ENCODE assay signal across 11 cellular contexts in genomic region chr2:168245074-168245825, GRCh38. TPM values are rescaled to one million over a fixed set of nuclear protein-coding genes. Genes with fewer than 3 reads are reported as not detected.
DNase-seq lines count a peak whose midpoint lies in the region; ATAC-seq, FAIRE-seq and TF ChIP-seq lines count a peak whose summit lies in the region.
"Had no signal": no experiment of that assay in that cellular context is flagged by ENCODE, and none has a peak within 500 bp of the region (broad histone marks: within the 10 kb centered on the region; RNA-seq: fewer than 3 reads in every experiment).

No MANE protein-coding gene starts in this region.

- no peak for DNase-seq in Calu3
- no peak for DNase-seq in activated naive CD8-positive, alpha-beta T cell treated with anti-CD3 and anti-CD28 coated beads, Interleukin-2, amount 50 U/mL, for 24 hours
- no peak for DNase-seq in naive thymus-derived CD4-positive, alpha-beta T cell
- no peak for DNase-seq in stimulated activated CD4-positive, alpha-beta T cell treated with anti-CD3 and anti-CD28 coated beads, Interleukin-15, amount 100 ng/mL, for 24 hours
- DNase-seq in D721Med (ENCODE audit: insufficient read length, low spot score): no peak
- no peak for DNase-seq in HPDE6-E6E7 (ENCODE audit: extremely low spot score)
- DNase-seq in T-helper 9 cell: no peak
- DNase-seq: NCI-H1048 had no signal

- no peaks in the 10 kb centered on the region for H3K27me3 ChIP-seq in naive thymus-derived CD4-positive, alpha-beta T cell (ENCODE audit: control insufficient read depth in 2 of 2, insufficient read depth in 2 of 2, low read length in 2 of 2)
- H3K27me3 ChIP-seq: vagina had no signal

- H3K4me1 Mint-ChIP-seq in Calu3 (ENCODE audit: low read depth, unreplicated experiment) (peaks cover 24% of the 10 kb centered on the region), IgD-negative memory B cell (peaks cover 25 to 35% (median 31%) of the 10 kb centered on the region in 3 donors)
- peaks cover 41% of the 10 kb centered on the region for H3K4me1 Mint-ChIP-seq in activated naive CD8-positive, alpha-beta T cell treated with anti-CD3 and anti-CD28 coated beads, Interleukin-2, amount 50 U/mL, for 24 hours
- H3K4me1 Mint-ChIP-seq in naive thymus-derived CD4-positive, alpha-beta T cell: peaks cover 16 to 49% (median 42%) of the 10 kb centered on the region in 7 donors

- peak overlapping the region; percentile 88 for H3K27ac Mint-ChIP-seq in Calu3 (ENCODE audit: unreplicated experiment)
- peak overlapping the region; percentile 76 to 85 (median 84) for H3K27ac Mint-ChIP-seq in IgD-negative memory B cell
- H3K27ac Mint-ChIP-seq in activated naive CD8-positive, alpha-beta T cell treated with anti-CD3 and anti-CD28 coated beads, Interleukin-2, amount 50 U/mL, for 24 hours: peak overlapping the region; percentile 67
- H3K27ac Mint-ChIP-seq in naive thymus-derived CD4-positive, alpha-beta T cell: peak overlapping the region; percentile 25 to 94 (median 81)

- BruUV-seq in Calu3 (replicated peaks; lab: Mats Ljungman, UMichigan): TSS peak; percentile 9

- H3K4me3 ChIP-seq in naive thymus-derived CD4-positive, alpha-beta T cell (ENCODE audit: low read length): peak overlapping the region; percentile 5

- no peaks in the 10 kb centered on the region for H3K9me3 Mint-ChIP-seq in Calu3 (ENCODE audit: low read depth, unreplicated experiment)
- H3K9me3 Mint-ChIP-seq in IgD-negative memory B cell: no peaks in the 10 kb centered on the region
- no peaks in the 10 kb centered on the region for H3K9me3 Mint-ChIP-seq in activated naive CD8-positive, alpha-beta T cell treated with anti-CD3 and anti-CD28 coated beads, Interleukin-2, amount 50 U/mL, for 24 hours
- H3K9me3 Mint-ChIP-seq in naive thymus-derived CD4-positive, alpha-beta T cell: no peaks in the 10 kb centered on the region

- FAIRE-seq in D721Med (lab: Jason Lieb, UNC): no peak

- no peaks in the 10 kb centered on the region for H3K27me3 Mint-ChIP-seq in Calu3 (ENCODE audit: unreplicated experiment)
- no peaks in the 10 kb centered on the region for H3K27me3 Mint-ChIP-seq in IgD-negative memory B cell
- H3K27me3 Mint-ChIP-seq in activated naive CD8-positive, alpha-beta T cell treated with anti-CD3 and anti-CD28 coated beads, Interleukin-2, amount 50 U/mL, for 24 hours: peaks cover 5% of the 10 kb centered on the region
- H3K27me3 Mint-ChIP-seq in naive thymus-derived CD4-positive, alpha-beta T cell: peaks cover 0 to 11% (median 0%) of the 10 kb centered on the region in 5 donors

- peaks cover 42 to 44% of the 10 kb centered on the region in 2 donors for H3K4me1 ChIP-seq in naive thymus-derived CD4-positive, alpha-beta T cell (ENCODE audit: control insufficient read depth in 2 of 2, insufficient read depth in 2 of 2, low read length in 2 of 2)

- TF ChIP-seq CTCF in Calu3 (IDR thresholded peaks at IDR 0.05; ENCODE audit: unreplicated experiment): no peak
- no peak for TF ChIP-seq CTCF in D721Med (IDR thresholded peaks at IDR 0.05; ENCODE audit: insufficient read depth, missing control alignments)

- peak overlapping the region; percentile 31 for H3K27ac ChIP-seq in naive thymus-derived CD4-positive, alpha-beta T cell (ENCODE audit: low read depth, low read length)
- H3K27ac ChIP-seq: neutrophil had no signal

- no peak for ATAC-seq in activated naive CD8-positive, alpha-beta T cell treated with anti-CD3 and anti-CD28 coated beads, Interleukin-2, amount 50 U/mL, for 24 hours
- ATAC-seq in naive thymus-derived CD4-positive, alpha-beta T cell: no peak

- POLR2A ChIA-PET in naive thymus-derived CD4-positive, alpha-beta T cell (lab: Charles Lee): no interaction called here

- no peaks in the 10 kb centered on the region for H3K36me3 ChIP-seq in naive thymus-derived CD4-positive, alpha-beta T cell (ENCODE audit: control insufficient read depth in 2 of 3, insufficient read depth in 3 of 3, low read length in 3 of 3)
- H3K36me3 ChIP-seq: neutrophil, vagina had no signal

- H3K4me3 Mint-ChIP-seq in Calu3 (ENCODE audit: low read depth, unreplicated experiment) (no peak overlapping the region), IgD-negative memory B cell (peak overlapping the region; percentile 70 to 86 (median 82))
- H3K4me3 Mint-ChIP-seq in activated naive CD8-positive, alpha-beta T cell treated with anti-CD3 and anti-CD28 coated beads, Interleukin-2, amount 50 U/mL, for 24 hours: peak overlapping the region; percentile 90
- H3K4me3 Mint-ChIP-seq in naive thymus-derived CD4-positive, alpha-beta T cell: peak overlapping the region; percentile 55 to 92 (median 82)

- H3K36me3 Mint-ChIP-seq in Calu3 (ENCODE audit: insufficient read depth, unreplicated experiment) (peaks cover 55% of the 10 kb centered on the region), IgD-negative memory B cell (no peaks in the 10 kb centered on the region)
- H3K36me3 Mint-ChIP-seq in activated naive CD8-positive, alpha-beta T cell treated with anti-CD3 and anti-CD28 coated beads, Interleukin-2, amount 50 U/mL, for 24 hours (ENCODE audit: low read depth): peaks cover 7% of the 10 kb centered on the region
- peaks cover 0 to 2% (median 0%) of the 10 kb centered on the region in 5 donors for H3K36me3 Mint-ChIP-seq in naive thymus-derived CD4-positive, alpha-beta T cell

- CTCF ChIA-PET in Calu3 (lab: Charles Lee): interaction anchor here (0.7 to 2.0 kb wide), 2 partner anchors 88 to 92 kb away, joined by 3 to 7 read pairs; no protein-coding TSS in a partner anchor
- CTCF ChIA-PET in naive thymus-derived CD4-positive, alpha-beta T cell (lab: Charles Lee): interaction anchor here (1.0 kb wide), 1 partner anchor 18 kb away, joined by 3 read pairs; no protein-coding TSS in a partner anchor

- intact Hi-C loops in Calu3 (cut with micrococcal nuclease; ENCODE audit: unreplicated experiment): loop anchor here (2.0 to 5.0 kb wide), 4 partner anchors 24 to 108 kb away; no protein-coding TSS in a partner anchor
- intact Hi-C loops in naive thymus-derived CD4-positive, alpha-beta T cell (cut with micrococcal nuclease): loop anchor here (2.0 to 10.0 kb wide), 8 partner anchors 32 to 1580 kb away; partner anchors contain the start of genes CERS6 (in 1 of the 2), CFAP210 (in 1 of the 2), LRP2 (in 1 of the 2) and METTL5 (in 1 of the 2)

- no peaks in the 10 kb centered on the region for H3K9me3 ChIP-seq in naive thymus-derived CD4-positive, alpha-beta T cell (ENCODE audit: control insufficient read depth in 2 of 3, low read length in 3 of 3)
- H3K9me3 ChIP-seq: neutrophil, vagina had no signal

RNA-seq across cellular contexts. Expression of gene STK39, which starts 2.1 kb away (rescaled TPM):
- 100 and 110 TPM in 2 replicates for total RNA-seq in Calu3 (2022)
- polyA plus RNA-seq in IgD-negative memory B cell: 1.6 TPM
- 10 to 100 TPM; 11.7 to 33.9 (median 20.1) TPM for total RNA-seq in naive thymus-derived CD4-positive, alpha-beta T cell
- polyA plus RNA-seq in naive thymus-derived CD4-positive, alpha-beta T cell: 1 to 10 TPM; 2.7 to 4.5 TPM
